8 cellular contexts compared by ENCODE assay signal in genomic region chr9:128688501-128689292, GRCh38. TPM values are rescaled to one million over a fixed set of nuclear protein-coding genes. Genes with fewer than 3 reads are reported as not detected.
DNase-seq lines count a peak whose midpoint lies in the region; ATAC-seq and TF ChIP-seq lines count a peak whose summit lies in the region.

TSS of gene SET (plus strand) at chr9:128689222. CDS start at chr9:128689583, 361 bp downstream.

- POLR2A ChIA-PET in PC-3 (lab: Charles Lee; ENCODE audit: unreplicated experiment) = no interaction called here

- H3K27ac Mint-ChIP-seq in Calu3 (ENCODE audit: unreplicated experiment) (peak within 1 kb of the TSS; percentile 90), IgD-negative memory B cell (peak within 1 kb of the TSS; percentile 89 to 97 (median 93))

- peak within 1 kb of the TSS; percentile 52 for H3K27ac ChIP-seq in PC-3 (ENCODE audit: low read length)
- peak within 1 kb of the TSS; percentile 81 for H3K27ac ChIP-seq in epithelial cell of prostate

- peak within 1 kb of the TSS; percentile 99 for H3K4me3 ChIP-seq in PC-3 (ENCODE audit: low read length)

- peaks cover 41% of the 10 kb centered on the region for H3K4me1 ChIP-seq in PC-3 (ENCODE audit: insufficient read depth, low read length)

- no peaks in the 10 kb centered on the region for H3K9me2 ChIP-seq in PC-3 (replicated peaks; ENCODE audit: low read length)

- H3K36me3 ChIP-seq in PC-3 (ENCODE audit: low read depth, low read length) = peaks cover 31% of the 10 kb centered on the region

- H3F3A ChIP-seq in PC-3 (ENCODE audit: low read length, unreplicated experiment) = no peaks in the 10 kb centered on the region

- BruUV-seq in Calu3 (replicated peaks; lab: Mats Ljungman, UMichigan) (no TSS peak), PC-3 (replicated peaks; lab: Mats Ljungman, UMichigan) (no TSS peak)

- H3K9ac ChIP-seq in PC-3 (ENCODE audit: low read length) = peak within 1 kb of the TSS; percentile 93

- H3K4me1 Mint-ChIP-seq in Calu3 (ENCODE audit: low read depth, unreplicated experiment) = peaks cover 31% of the 10 kb centered on the region
- peaks cover 35 to 45% (median 37%) of the 10 kb centered on the region in 3 donors for H3K4me1 Mint-ChIP-seq in IgD-negative memory B cell

- H3K4me3 Mint-ChIP-seq in Calu3 (ENCODE audit: low read depth, unreplicated experiment) (peak within 1 kb of the TSS; percentile 96), IgD-negative memory B cell (peak within 1 kb of the TSS; percentile 82 to 99 (median 91))

- no peaks in the 10 kb centered on the region for H3K9me3 ChIP-seq in PC-3 (ENCODE audit: low read length)

- peaks cover 86% of the 10 kb centered on the region for H3K79me2 ChIP-seq in PC-3 (ENCODE audit: low read length)

- CTCF ChIA-PET in Calu3 (lab: Charles Lee) = no interaction called here
- CTCF ChIA-PET in PC-3 (lab: Charles Lee) = no interaction called here

- no peak for TF ChIP-seq CTCF in Calu3 (IDR thresholded peaks at IDR 0.05; ENCODE audit: unreplicated experiment)
- no peak for TF ChIP-seq CTCF in PC-3 (conservative IDR thresholded peaks at IDR 0.05; ENCODE audit: low read depth, low read length)

- H3K9me3 Mint-ChIP-seq in Calu3 (ENCODE audit: low read depth, unreplicated experiment) (no peaks in the 10 kb centered on the region), IgD-negative memory B cell (peaks cover 0 to 2% (median 0%) of the 10 kb centered on the region in 3 donors)

- DNase-seq in Calu3 (peak; percentile 95), PC-3 (peak; percentile 92), activated T-cell treated with anti-CD3 and anti-CD28 coated beads for 48 hours (ENCODE audit: low read depth) (peak; percentile 96), epithelial cell of prostate (ENCODE audit: low read depth, low spot score) (no peak), mucosa of gallbladder (ENCODE audit: low spot score) (peak; percentile 95)
- peak; percentile 79 to 90 for DNase-seq in stimulated activated CD8-positive, alpha-beta memory T cell treated with anti-CD3 and anti-CD28 coated beads, Interleukin-4, amount 100 ng/mL, for 4 hours (ENCODE audit: low read depth in 2 of 2, low spot score in 1 of 2)

- ATAC-seq in GM21528 (IDR thresholded peaks at IDR 0.05; ENCODE audit: low FRiP score, unreplicated experiment) (peak; percentile 61), PC-3 (peak; percentile 70)

- H3K27me3 Mint-ChIP-seq in Calu3 (ENCODE audit: unreplicated experiment) (no peaks in the 10 kb centered on the region), IgD-negative memory B cell (no peaks in the 10 kb centered on the region)

- H3K36me3 Mint-ChIP-seq in Calu3 (ENCODE audit: insufficient read depth, unreplicated experiment) = peaks cover 55% of the 10 kb centered on the region
- H3K36me3 Mint-ChIP-seq in IgD-negative memory B cell = peaks cover 2% of the 10 kb centered on the region

- intact Hi-C loops in Calu3 (cut with micrococcal nuclease; ENCODE audit: unreplicated experiment) = no loop called here
- intact Hi-C loops in PC-3 (cut with micrococcal nuclease) = no loop called here

- H4K20me1 ChIP-seq in PC-3 (ENCODE audit: low read length) = peaks cover 19% of the 10 kb centered on the region

- peak within 1 kb of the TSS; percentile 84 for H3K4me2 ChIP-seq in PC-3 (ENCODE audit: low read length)

- H3K27me3 ChIP-seq in PC-3 (ENCODE audit: low read length) = no peaks in the 10 kb centered on the region

- peak within 1 kb of the TSS; percentile 75 for H2AFZ ChIP-seq in PC-3 (ENCODE audit: low read length)

RNA-seq across cellular contexts. Expression of gene SET, which starts in this region (rescaled TPM):
- 321 and 367 TPM in 2 replicates for total RNA-seq in Calu3 (2022)
- polyA plus RNA-seq in IgD-negative memory B cell = 257 TPM
- total RNA-seq in PC-3 (2014; rRNA removed) = 647 and 709 TPM in 2 replicates
- total RNA-seq in mucosa of gallbladder = 198 TPM
